In genomic region chr3:4813855-4814254, GRCh38 we compare ENCODE assay signal across 18 cellular contexts.
A peak's percentile ranks its signal among the peaks of the same experiment; 100 is the strongest.
DNase-seq lines count a peak whose midpoint lies in the region; ATAC-seq, FAIRE-seq and TF ChIP-seq lines count a peak whose summit lies in the region.
"Had no signal": no experiment of that assay in that cellular context is flagged by ENCODE, and none has a peak within 500 bp of the region (broad histone marks: within the 10 kb centered on the region; RNA-seq: fewer than 3 reads in every experiment).

No MANE protein-coding gene starts in this region.

- CTCF ChIA-PET in CD4-positive, alpha-beta T cell (lab: Charles Lee), result no interaction called here

- H3K4me3 Mint-ChIP-seq in nephron progenitor cell, result no peak overlapping the region
- H3K4me3 Mint-ChIP-seq in CD4-positive, alpha-beta T cell, result no peak overlapping the region
- H3K4me3 Mint-ChIP-seq: HFFc6; stimulated activated naive CD8-positive, alpha-beta T cell treated with anti-CD3 and anti-CD28 coated beads, Interleukin-15, amount 100 ng/mL, for 72 hours had no signal

- peaks cover 55% of the 10 kb centered on the region for H3K9me3 Mint-ChIP-seq in nephron progenitor cell
- peaks cover 2% of the 10 kb centered on the region for H3K9me3 Mint-ChIP-seq in CD4-positive, alpha-beta T cell

- peaks cover 12% of the 10 kb centered on the region for H3K4me1 Mint-ChIP-seq in nephron progenitor cell
- H3K4me1 Mint-ChIP-seq in CD4-positive, alpha-beta T cell (ENCODE audit: low read depth), result no peaks in the 10 kb centered on the region

- ATAC-seq in CD4-positive, alpha-beta T cell (ENCODE audit: poor library complexity), result no peak
- ATAC-seq: stimulated activated naive CD8-positive, alpha-beta T cell treated with anti-CD3 and anti-CD28 coated beads, Interleukin-15, amount 100 ng/mL, for 72 hours had no signal

- POLR2A ChIA-PET in CD4-positive, alpha-beta T cell (lab: Charles Lee), result no interaction called here

- peaks cover 91% of the 10 kb centered on the region for H3K36me3 Mint-ChIP-seq in nephron progenitor cell (ENCODE audit: low read depth)
- H3K36me3 Mint-ChIP-seq in CD4-positive, alpha-beta T cell (ENCODE audit: low read depth), result peaks cover 77% of the 10 kb centered on the region

- H3K27me3 Mint-ChIP-seq in nephron progenitor cell (ENCODE audit: low read depth, poor library complexity), result peaks cover 10% of the 10 kb centered on the region
- no peaks in the 10 kb centered on the region for H3K27me3 Mint-ChIP-seq in CD4-positive, alpha-beta T cell
- H3K27me3 Mint-ChIP-seq: stimulated activated naive CD8-positive, alpha-beta T cell treated with anti-CD3 and anti-CD28 coated beads, Interleukin-15, amount 100 ng/mL, for 72 hours had no signal

- peak overlapping the region; percentile 30 for H3K27ac Mint-ChIP-seq in nephron progenitor cell
- H3K27ac Mint-ChIP-seq in CD4-positive, alpha-beta T cell, result no peak overlapping the region
- H3K27ac Mint-ChIP-seq: HFFc6 had no signal

- no peak for TF ChIP-seq CTCF in dorsolateral prefrontal cortex (IDR thresholded peaks at IDR 0.05 in 54 of 56, conservative IDR thresholded peaks at IDR 0.05 in 2 of 56; ENCODE audit: low read depth in 1 of 56, partially characterized antibody in 56 of 56)
- TF ChIP-seq CTCF in nephron progenitor cell (IDR thresholded peaks at IDR 0.05), result no peak
- no peak for TF ChIP-seq CTCF in CD4-positive, alpha-beta T cell (IDR thresholded peaks at IDR 0.05)

- FAIRE-seq in RCC 7860 (lab: Jason Lieb, UNC), result no peak
- FAIRE-seq: islet of Langerhans had no signal

- intact Hi-C loops in dorsolateral prefrontal cortex (cut with DNase I), result loop anchor here in 1 of 2 donors (5.0 kb wide), 1 partner anchor 168 kb away; no protein-coding TSS in a partner anchor
- intact Hi-C loops in CD4-positive, alpha-beta T cell (cut with DNase I, micrococcal nuclease), result no loop called here

- peak; percentile 43 for DNase-seq in CD1c-positive myeloid dendritic cell (ENCODE audit: extremely low spot score)
- peak; percentile 32 for DNase-seq in NCI-H460 (ENCODE audit: extremely low read depth, low read depth)
- DNase-seq in dorsolateral prefrontal cortex, result no peak
- DNase-seq in nephron progenitor cell, result no peak
- DNase-seq in NCI-H187 treated with DMSO at 0.1 percent for 48 hours (lab: John Stamatoyannopoulos, UW), result no peak
- no peak for DNase-seq in CD4-positive, alpha-beta T cell
- no peak for DNase-seq in RCC 7860 (ENCODE audit: low spot score)
- no peak for DNase-seq in activated CD4-positive, alpha-beta T cell treated with anti-CD3 and anti-CD28 coated beads for 1 hour
- DNase-seq: activated T-cell treated with anti-CD3 and anti-CD28 coated beads for 4 hours; COR-L47; HFFc6; IMR-90; NCI-H1092 treated with DMSO at 0.1 percent for 48 hours; NCI-H2171; SIG-M5; stimulated activated naive CD8-positive, alpha-beta T cell treated with anti-CD3 and anti-CD28 coated beads, Interleukin-15, amount 100 ng/mL, for 72 hours had no signal

- no peaks in the 10 kb centered on the region for H3K9me3 ChIP-seq in CD4-positive, alpha-beta T cell (ENCODE audit: control insufficient read depth, low read length)

- H3K4me3 ChIP-seq in dorsolateral prefrontal cortex, result no peak overlapping the region

- H3K27me3 ChIP-seq in dorsolateral prefrontal cortex, result no peaks in the 10 kb centered on the region
- H3K27me3 ChIP-seq in CD4-positive, alpha-beta T cell (ENCODE audit: control insufficient read depth, insufficient read depth, low read length), result no peaks in the 10 kb centered on the region
- H3K27me3 ChIP-seq: spleen had no signal

- peak overlapping the region in 51 of 59 donors; percentile 3 to 83 (median 59) for H3K27ac ChIP-seq in dorsolateral prefrontal cortex
- no peak overlapping the region for H3K27ac ChIP-seq in CD4-positive, alpha-beta T cell (ENCODE audit: low read depth, low read length)

Comparison
In these comparisons a context has a peak if more than half of its experiments do, and no peak if none do; other contexts are left out.
1. DNase-seq: peak in CD1c-positive myeloid dendritic cell (single experiment) and NCI-H460 (single experiment); none in dorsolateral prefrontal cortex (0 of 10), nephron progenitor cell (single experiment), NCI-H187 treated with DMSO at 0.1 percent for 48 hours (single experiment), CD4-positive, alpha-beta T cell (0 of 10), RCC 7860 (single experiment) and activated CD4-positive, alpha-beta T cell treated with anti-CD3 and anti-CD28 coated beads for 1 hour (single experiment).